Comparison of ENCODE assay signal across 1 cellular context in the genomic region with DNA sequence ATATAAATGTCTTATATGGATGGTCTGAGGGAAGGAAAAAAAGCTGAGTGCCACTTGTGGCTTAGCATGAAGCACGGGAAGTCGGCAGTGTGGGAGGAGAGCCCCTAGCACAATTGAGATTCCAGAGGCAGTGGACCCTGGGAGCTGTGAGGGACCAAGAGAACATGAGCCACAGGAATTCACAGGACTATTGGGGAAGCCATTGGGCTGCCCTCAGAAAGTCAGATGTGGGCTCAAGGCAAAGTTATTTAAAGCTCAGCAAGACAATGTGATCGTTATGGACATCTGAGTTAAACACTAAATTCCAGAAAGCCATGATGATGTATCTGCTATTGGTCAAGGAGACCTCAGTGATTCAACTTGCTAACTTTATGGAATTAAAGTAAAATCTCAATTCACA.
TF ChIP-seq lines count a peak whose summit lies in the region.

No MANE protein-coding gene starts in this region.

TF ChIP-seq in IMR-90, 13 proteins besides CTCF, POLR2A, EP300 and RAD21 (continued from another document):
- TF ChIP-seq, protein P1, sequence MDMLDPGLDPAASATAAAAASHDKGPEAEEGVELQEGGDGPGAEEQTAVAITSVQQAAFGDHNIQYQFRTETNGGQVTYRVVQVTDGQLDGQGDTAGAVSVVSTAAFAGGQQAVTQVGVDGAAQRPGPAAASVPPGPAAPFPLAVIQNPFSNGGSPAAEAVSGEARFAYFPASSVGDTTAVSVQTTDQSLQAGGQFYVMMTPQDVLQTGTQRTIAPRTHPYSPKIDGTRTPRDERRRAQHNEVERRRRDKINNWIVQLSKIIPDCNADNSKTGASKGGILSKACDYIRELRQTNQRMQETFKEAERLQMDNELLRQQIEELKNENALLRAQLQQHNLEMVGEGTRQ (IDR thresholded peaks at IDR 0.05; ENCODE audit: low read depth, low read length) = no peak
- no peak for TF ChIP-seq NFE2L2 (IDR thresholded peaks at IDR 0.05; ENCODE audit: low read depth, low read length)
- no peak for TF ChIP-seq CEBPB (IDR thresholded peaks at IDR 0.05; ENCODE audit: low read depth, low read length)
- no peak for TF ChIP-seq FOS (IDR thresholded peaks at IDR 0.05; ENCODE audit: low read depth, low read length)
- no peak for TF ChIP-seq BHLHE40 (IDR thresholded peaks at IDR 0.05; ENCODE audit: low read depth, low read length)
- TF ChIP-seq SMC3 (IDR thresholded peaks at IDR 0.05; ENCODE audit: low read depth, low read length) = no peak
- no peak for TF ChIP-seq RFX5 (IDR thresholded peaks at IDR 0.05; ENCODE audit: low read depth, low read length)
- TF ChIP-seq, protein P2, sequence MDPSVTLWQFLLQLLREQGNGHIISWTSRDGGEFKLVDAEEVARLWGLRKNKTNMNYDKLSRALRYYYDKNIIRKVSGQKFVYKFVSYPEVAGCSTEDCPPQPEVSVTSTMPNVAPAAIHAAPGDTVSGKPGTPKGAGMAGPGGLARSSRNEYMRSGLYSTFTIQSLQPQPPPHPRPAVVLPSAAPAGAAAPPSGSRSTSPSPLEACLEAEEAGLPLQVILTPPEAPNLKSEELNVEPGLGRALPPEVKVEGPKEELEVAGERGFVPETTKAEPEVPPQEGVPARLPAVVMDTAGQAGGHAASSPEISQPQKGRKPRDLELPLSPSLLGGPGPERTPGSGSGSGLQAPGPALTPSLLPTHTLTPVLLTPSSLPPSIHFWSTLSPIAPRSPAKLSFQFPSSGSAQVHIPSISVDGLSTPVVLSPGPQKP (IDR thresholded peaks at IDR 0.05; ENCODE audit: borderline replicate concordance, low read depth, low read length) = no peak
- no peak for TF ChIP-seq RCOR1 (IDR thresholded peaks at IDR 0.05; ENCODE audit: insufficient replicate concordance, low read length)
